Comparison of ENCODE assay signal across 8 cellular contexts in the genomic region with DNA sequence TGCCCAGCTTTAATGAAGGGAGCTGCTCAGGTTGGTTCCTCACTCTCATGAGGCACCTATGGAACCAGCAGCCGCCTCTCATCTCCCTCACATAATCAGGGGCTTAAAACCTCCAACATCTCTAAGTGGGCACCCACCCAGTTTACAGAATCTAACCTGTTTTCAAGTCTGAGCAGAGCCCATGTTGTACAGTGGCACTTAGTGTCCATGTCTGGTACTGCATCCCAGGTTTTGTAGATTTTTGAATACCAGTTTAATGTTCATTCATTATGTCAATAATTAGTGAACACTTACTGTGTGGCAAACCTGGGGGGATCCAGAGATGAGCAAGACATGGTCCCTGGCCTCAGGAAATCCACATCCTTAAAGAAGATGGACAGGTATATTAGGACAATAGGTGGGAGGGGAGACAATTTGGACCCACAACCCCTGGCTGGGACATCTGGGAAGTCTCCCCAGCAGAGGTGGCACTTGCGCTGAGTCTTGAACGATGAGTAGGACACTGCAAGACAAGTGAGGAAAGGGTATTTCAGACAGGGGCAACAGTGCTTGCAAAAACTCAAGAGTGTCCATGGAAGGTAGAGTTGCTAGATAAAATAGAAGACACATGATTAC.
DNase-seq lines count a peak whose midpoint lies in the region; ATAC-seq, FAIRE-seq and TF ChIP-seq lines count a peak whose summit lies in the region.

No MANE protein-coding gene starts in this region.

- peak; percentile 93 for FAIRE-seq in K562 (lab: Jason Lieb, UNC)

- DNase-seq in NCI-H748 (lab: John Stamatoyannopoulos, UW; ENCODE audit: unreplicated experiment) (peak; percentile 33), NCI-H748 treated with DMSO at 0.1 percent for 48 hours (lab: John Stamatoyannopoulos, UW) (no peak), MM.1S (no peak), K562 (ENCODE audit: extremely low read depth in 1 of 4, low spot score in 3 of 4) (peak; percentile 39 to 57 (median 55)), kidney glomerular epithelial cell (lab: John Stamatoyannopoulos, UW) (peak; percentile 33), NK-92 (lab: John Stamatoyannopoulos, UW; ENCODE audit: unreplicated experiment) (no peak), NCI-H774 (lab: John Stamatoyannopoulos, UW) (no peak)

- no peaks in the 10 kb centered on the region for H3K9me2 ChIP-seq in MM.1S (replicated peaks; ENCODE audit: insufficient read depth, low read length)

- 0% methylated on average over 3 of the region's 3 CpGs for WGBS in K562 (ENCODE audit: insufficient coverage, low coverage, missing lambda C conversion rate)

- no peak overlapping the region for H3K4me3 ChIP-seq in MM.1S (ENCODE audit: low read length)
- H3K4me3 ChIP-seq in K562: no peak overlapping the region

- no peak overlapping the region for H3K4me2 ChIP-seq in MM.1S (ENCODE audit: low read depth, low read length)
- H3K4me2 ChIP-seq in K562 (ENCODE audit: insufficient read depth, low read length): no peak overlapping the region

- H3K9me3 ChIP-seq in MM.1S (replicated peaks; ENCODE audit: insufficient read depth, low read length) (no peaks in the 10 kb centered on the region), K562 (replicated peaks; ENCODE audit: control insufficient read depth, insufficient read depth, low read depth, low read length) (no peaks in the 10 kb centered on the region)

- intact Hi-C loops in K562 (cut with micrococcal nuclease): loop anchor here (5.0 kb wide), 1 partner anchor 187 kb away; no protein-coding TSS in a partner anchor

- TF ChIP-seq CTCF in MM.1S (IDR thresholded peaks at IDR 0.05; ENCODE audit: low read length) (peak; percentile 70), K562 (IDR thresholded peaks at IDR 0.05 in 2 of 3, conservative IDR thresholded peaks at IDR 0.05 in 1 of 3; ENCODE audit: insufficient read depth in 2 of 3, low read depth in 1 of 3, low read length in 3 of 3) (peak; percentile 62 to 82 (median 79))

- no peaks in the 10 kb centered on the region for H3K79me2 ChIP-seq in MM.1S (ENCODE audit: low read length)
- H3K79me2 ChIP-seq in K562 (ENCODE audit: control insufficient read depth, insufficient read depth, low read length): no peaks in the 10 kb centered on the region

- H3K4me1 ChIP-seq in MM.1S (ENCODE audit: low read length) (0 out of 2 replicates have a peak, but pooled peaks cover 4% of the 10 kb centered on the region), K562 (replicated peaks in 1 of 2; ENCODE audit: control insufficient read depth in 2 of 2, insufficient read depth in 2 of 2, low read length in 2 of 2) (0 out of 5 replicates have a peak, but pooled peaks cover 0 to 5% of the 10 kb centered on the region in 2 experiments)

- H3K27ac ChIP-seq in MM.1S (ENCODE audit: low read length): no peak overlapping the region
- no peak overlapping the region for H3K27ac ChIP-seq in K562 (ENCODE audit: extremely low read depth, low read depth, low read length)

- ATAC-seq in K562: peak; percentile 88
- no peak for ATAC-seq in GM19455 (IDR thresholded peaks at IDR 0.05; ENCODE audit: unreplicated experiment)

- peak in 1 of 2 experiments; percentile 80; a peak in 3 of 4 replicates for TF ChIP-seq RAD21 in K562 (CRISPR knock-in tag; conservative IDR thresholded peaks at IDR 0.05 in 1 of 2, IDR thresholded peaks at IDR 0.05 in 1 of 2)

- H3K9ac ChIP-seq in MM.1S (ENCODE audit: low read length) (no peak overlapping the region), K562 (ENCODE audit: insufficient read depth in 1 of 2, low read depth in 2 of 2, low read length in 2 of 2) (no peak overlapping the region)

- H2AFZ ChIP-seq in MM.1S (ENCODE audit: low read length) (no peak overlapping the region), K562 (ENCODE audit: low read depth, low read length) (no peak overlapping the region)

- CTCF ChIA-PET in K562 (lab: Yijun Ruan, JAX; ENCODE audit: low intra/inter-chr PET ratio): interaction anchor here (0.9 to 1.3 kb wide), 2 partner anchors 185 to 215 kb away, joined by 4 to 5 read pairs; no protein-coding TSS in a partner anchor

- no peak for TF ChIP-seq EP300 in K562 (IDR thresholded peaks at IDR 0.05; ENCODE audit: low read length)

- H3K27me3 ChIP-seq in MM.1S (replicated peaks; ENCODE audit: insufficient read depth, low read length): peaks cover 88% of the 10 kb centered on the region
- H3K27me3 ChIP-seq in K562 (ENCODE audit: control insufficient read depth in 2 of 2, insufficient read depth in 2 of 2, low read length in 2 of 2): peaks cover 10 to 35% of the 10 kb centered on the region in 2 experiments; a peak in 3 of 5 replicates

- no peaks in the 10 kb centered on the region for H3K9me1 ChIP-seq in K562 (ENCODE audit: control insufficient read depth, insufficient read depth, low read length)

- H3K36me3 ChIP-seq in MM.1S (replicated peaks; ENCODE audit: insufficient read depth, low read length) (no peaks in the 10 kb centered on the region), K562 (ENCODE audit: control insufficient read depth, insufficient read depth, low read length) (no peaks in the 10 kb centered on the region)

- BruUV-seq in K562 (replicated peaks; lab: Mats Ljungman, UMichigan): no TSS peak

- no peaks in the 10 kb centered on the region for H4K20me1 ChIP-seq in MM.1S (ENCODE audit: insufficient read depth, low read length)
- 0 out of 2 replicates have a peak, but pooled peaks cover 5% of the 10 kb centered on the region for H4K20me1 ChIP-seq in K562 (replicated peaks; ENCODE audit: control insufficient read depth, insufficient read depth, low read length)

- in situ Hi-C loops in K562 (cut with MboI): no loop called here

- POLR2A ChIA-PET in K562 (lab: Yijun Ruan, JAX): interaction anchor here (0.6 to 1.3 kb wide), 3 partner anchors 13 to 60 kb away, joined by 3 to 6 read pairs (median 4); no protein-coding TSS in a partner anchor

- TF ChIP-seq POLR2A in K562 (conservative IDR thresholded peaks at IDR 0.05): no peak

- H3F3A ChIP-seq in MM.1S (ENCODE audit: insufficient read depth, low read length): no peaks in the 10 kb centered on the region

TF ChIP-seq in K562, 482 proteins besides CTCF, POLR2A, EP300 and RAD21:
- peak; percentile 44 for TF ChIP-seq ZFP36 (IDR thresholded peaks at IDR 0.05; ENCODE audit: low read depth, low read length, partially characterized antibody)
- TF ChIP-seq KLF16 (IDR thresholded peaks at IDR 0.05): 0 out of 2 replicates have a peak, but pooled peaks have one; percentile 19
- peak; percentile 41; the same call in 1 of the 2 replicates for TF ChIP-seq SMC3 (conservative IDR thresholded peaks at IDR 0.05; ENCODE audit: insufficient read depth, low read depth, low read length)
- TF ChIP-seq POLR3A (IDR thresholded peaks at IDR 0.05; ENCODE audit: borderline replicate concordance, extremely low read depth, insufficient read depth, insufficient read length): no peak
- TF ChIP-seq, protein P1, sequence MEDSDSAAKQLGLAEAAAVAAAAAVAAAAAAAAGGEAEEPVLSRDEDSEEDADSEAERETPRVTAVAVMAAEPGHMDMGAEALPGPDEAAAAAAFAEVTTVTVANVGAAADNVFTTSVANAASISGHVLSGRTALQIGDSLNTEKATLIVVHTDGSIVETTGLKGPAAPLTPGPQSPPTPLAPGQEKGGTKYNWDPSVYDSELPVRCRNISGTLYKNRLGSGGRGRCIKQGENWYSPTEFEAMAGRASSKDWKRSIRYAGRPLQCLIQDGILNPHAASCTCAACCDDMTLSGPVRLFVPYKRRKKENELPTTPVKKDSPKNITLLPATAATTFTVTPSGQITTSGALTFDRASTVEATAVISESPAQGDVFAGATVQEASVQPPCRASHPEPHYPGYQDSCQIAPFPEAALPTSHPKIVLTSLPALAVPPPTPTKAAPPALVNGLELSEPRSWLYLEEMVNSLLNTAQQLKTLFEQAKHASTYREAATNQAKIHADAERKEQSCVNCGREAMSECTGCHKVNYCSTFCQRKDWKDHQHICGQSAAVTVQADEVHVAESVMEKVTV (CRISPR knock-in tag; IDR thresholded peaks at IDR 0.05): peak; percentile 55; the same call in 1 of the 2 replicates

Comparison
In these comparisons a context has a peak if more than half of its experiments do, and no peak if none do; other contexts are left out.
1. DNase-seq: peak in NCI-H748 (single experiment), K562 (4 of 4) and kidney glomerular epithelial cell (single experiment); none in NCI-H748 treated with DMSO at 0.1 percent for 48 hours (single experiment), MM.1S (single experiment), NK-92 (single experiment) and NCI-H774 (single experiment).